Comparison of ENCODE assay signal across 8 cellular contexts in the genomic region with DNA sequence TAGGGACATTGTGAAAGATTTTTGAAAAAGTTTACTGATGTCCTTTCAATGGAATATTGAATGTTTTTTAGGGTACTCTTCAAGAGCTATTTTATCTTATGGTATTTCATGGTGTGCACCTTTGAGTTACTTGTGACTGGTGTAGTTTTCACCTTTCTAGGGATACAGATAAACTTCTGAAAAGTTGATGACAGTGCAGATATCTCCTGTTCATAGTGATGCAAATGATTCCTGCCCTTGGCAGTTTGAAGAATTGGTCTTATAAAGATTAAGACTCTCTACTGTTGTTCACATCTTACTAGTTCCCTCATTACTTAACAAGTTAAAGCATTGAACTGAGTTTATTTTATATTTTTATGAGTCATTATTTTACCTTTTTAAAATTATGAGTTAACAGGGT.
"Had no signal": no experiment of that assay in that cellular context is flagged by ENCODE, and none has a peak within 500 bp of the region (broad histone marks: within the 10 kb centered on the region; RNA-seq: fewer than 3 reads in every experiment).

No MANE protein-coding gene starts in this region.

- DNase-seq: GDM1, GF-D8 had no signal

- FAIRE-seq: G401.6, GM12878, GM12891, GM12892, GM18507, GM19239 had no signal

- ATAC-seq: GM12878 had no signal

- H3K4me3 ChIP-seq: GM12878 had no signal
